19 cellular contexts compared by ENCODE assay signal in the genomic region with DNA sequence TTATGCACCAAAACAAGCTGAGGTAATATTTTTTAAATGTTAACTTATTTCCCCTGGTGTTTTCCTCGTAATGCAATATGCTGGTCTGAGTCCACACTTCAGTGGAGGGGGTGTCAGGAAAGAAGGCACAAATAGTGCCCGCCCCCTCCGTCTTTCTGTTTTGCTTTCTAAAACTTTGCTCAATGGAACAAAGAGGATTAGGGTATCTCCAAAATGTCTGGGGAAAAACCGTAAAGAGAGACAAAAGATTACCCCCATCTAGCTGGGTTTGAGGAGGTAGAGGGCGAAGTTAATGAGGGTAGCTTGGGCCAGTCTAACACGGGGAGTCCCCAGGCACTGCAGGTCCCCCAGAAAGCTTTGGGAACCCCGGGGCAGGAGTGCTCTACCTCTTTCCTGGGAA.
A peak's percentile ranks its signal among the peaks of the same experiment; 100 is the strongest.
DNase-seq lines count a peak whose midpoint lies in the region; ATAC-seq and TF ChIP-seq lines count a peak whose summit lies in the region.
"Had no signal": no experiment of that assay in that cellular context is flagged by ENCODE, and none has a peak within 500 bp of the region (broad histone marks: within the 10 kb centered on the region; RNA-seq: fewer than 3 reads in every experiment).

No MANE protein-coding gene starts in this region.

- no peak for TF ChIP-seq POLR2A in erythroblast (IDR thresholded peaks at IDR 0.05; ENCODE audit: low read length)

- no peak overlapping the region for H3K4me3 Mint-ChIP-seq in CD4-positive, alpha-beta T cell
- H3K4me3 Mint-ChIP-seq: activated T-cell treated with anti-CD3 and anti-CD28 coated beads, Interleukin-2, amount 50 U/mL, for 72 hours had no signal

- H3K27me3 ChIP-seq in CD4-positive, alpha-beta T cell (ENCODE audit: control insufficient read depth, insufficient read depth, low read length), result no peaks in the 10 kb centered on the region
- H3K27me3 ChIP-seq: BLaER1, spleen had no signal

- POLR2A ChIA-PET in CD4-positive, alpha-beta T cell (lab: Charles Lee), result no interaction called here

- CTCF ChIA-PET in CD4-positive, alpha-beta T cell (lab: Charles Lee), result no interaction called here

- H3K27me3 Mint-ChIP-seq in CD4-positive, alpha-beta T cell, result peaks cover 4% of the 10 kb centered on the region

- no peak overlapping the region for H3K27ac ChIP-seq in CD4-positive, alpha-beta T cell (ENCODE audit: low read depth, low read length)
- H3K27ac ChIP-seq: A549, BLaER1, neutrophil, spleen had no signal

- intact Hi-C loops in CD4-positive, alpha-beta T cell (cut with DNase I, micrococcal nuclease), result no loop called here

- H3K4me3 ChIP-seq in GM12865 (ENCODE audit: low read depth, low read length), result no peak overlapping the region
- H3K4me3 ChIP-seq: A549, BLaER1, mucosa of descending colon, spleen had no signal

- H3K4me1 Mint-ChIP-seq in CD4-positive, alpha-beta T cell (ENCODE audit: low read depth), result peaks cover 8% of the 10 kb centered on the region

- H3K9me3 Mint-ChIP-seq in CD4-positive, alpha-beta T cell, result no peaks in the 10 kb centered on the region

- H3K9me3 ChIP-seq in CD4-positive, alpha-beta T cell (ENCODE audit: control insufficient read depth, low read length), result no peaks in the 10 kb centered on the region
- H3K9me3 ChIP-seq: A549, mucosa of descending colon, neutrophil, spleen had no signal

- DNase-seq in GM12865 (ENCODE audit: low read depth), result peak; percentile 55
- DNase-seq in stimulated activated CD4-positive, alpha-beta T cell treated with anti-CD3 and anti-CD28 coated beads, Interleukin-2, amount 100 ng/mL, for 48 hours, result no peak
- DNase-seq in erythroblast (lab: John Stamatoyannopoulos, UW), result no peak
- DNase-seq in CD4-positive, alpha-beta T cell, result no peak
- DNase-seq in DMS53 treated with DMSO at 0.1 percent for 48 hours (lab: John Stamatoyannopoulos, UW; ENCODE audit: unreplicated experiment), result no peak
- DNase-seq: activated T-cell treated with anti-CD3 and anti-CD28 coated beads, Interleukin-2, amount 50 U/mL, for 72 hours; head of caudate nucleus; left ventricle myocardium superior; mucosa of descending colon; NCI-H1694 treated with DMSO at 0.1 percent for 48 hours; spleen; stimulated activated CD8-positive, alpha-beta memory T cell treated with anti-CD3 and anti-CD28 coated beads, Interleukin-4, amount 100 ng/mL, for 48 hours had no signal

- H3K27ac Mint-ChIP-seq in CD4-positive, alpha-beta T cell, result no peak overlapping the region
- H3K27ac Mint-ChIP-seq: activated naive CD4-positive, alpha-beta T cell treated with anti-CD3 and anti-CD28 coated beads, Interleukin-2, amount 50 U/mL, for 72 hours; activated T-cell treated with anti-CD3 and anti-CD28 coated beads, Interleukin-2, amount 50 U/mL, for 72 hours had no signal

- ATAC-seq in GM19025 (IDR thresholded peaks at IDR 0.05; ENCODE audit: low read depth, unreplicated experiment), result peak; percentile 47
- ATAC-seq in HG02588 (IDR thresholded peaks at IDR 0.05; ENCODE audit: unreplicated experiment), result peak; percentile 64
- peak; percentile 57 for ATAC-seq in HG03432 (IDR thresholded peaks at IDR 0.05; ENCODE audit: unreplicated experiment)
- no peak for ATAC-seq in CD4-positive, alpha-beta T cell (ENCODE audit: poor library complexity)
- ATAC-seq: A549; activated naive CD4-positive, alpha-beta T cell treated with anti-CD3 and anti-CD28 coated beads, Interleukin-2, amount 50 U/mL, for 72 hours; activated T-cell treated with anti-CD3 and anti-CD28 coated beads, Interleukin-2, amount 50 U/mL, for 72 hours; left ventricle myocardium superior; mucosa of descending colon had no signal

- H3K36me3 Mint-ChIP-seq in CD4-positive, alpha-beta T cell (ENCODE audit: low read depth), result no peaks in the 10 kb centered on the region
- H3K36me3 Mint-ChIP-seq: activated naive CD4-positive, alpha-beta T cell treated with anti-CD3 and anti-CD28 coated beads, Interleukin-2, amount 50 U/mL, for 72 hours had no signal

- TF ChIP-seq CTCF in GM12865 (IDR thresholded peaks at IDR 0.05; ENCODE audit: insufficient read depth, low read depth, low read length, missing control alignments), result no peak
- TF ChIP-seq CTCF in CD4-positive, alpha-beta T cell (IDR thresholded peaks at IDR 0.05), result no peak
